ENCODE assay signal across 1 cellular context in the genomic region with DNA sequence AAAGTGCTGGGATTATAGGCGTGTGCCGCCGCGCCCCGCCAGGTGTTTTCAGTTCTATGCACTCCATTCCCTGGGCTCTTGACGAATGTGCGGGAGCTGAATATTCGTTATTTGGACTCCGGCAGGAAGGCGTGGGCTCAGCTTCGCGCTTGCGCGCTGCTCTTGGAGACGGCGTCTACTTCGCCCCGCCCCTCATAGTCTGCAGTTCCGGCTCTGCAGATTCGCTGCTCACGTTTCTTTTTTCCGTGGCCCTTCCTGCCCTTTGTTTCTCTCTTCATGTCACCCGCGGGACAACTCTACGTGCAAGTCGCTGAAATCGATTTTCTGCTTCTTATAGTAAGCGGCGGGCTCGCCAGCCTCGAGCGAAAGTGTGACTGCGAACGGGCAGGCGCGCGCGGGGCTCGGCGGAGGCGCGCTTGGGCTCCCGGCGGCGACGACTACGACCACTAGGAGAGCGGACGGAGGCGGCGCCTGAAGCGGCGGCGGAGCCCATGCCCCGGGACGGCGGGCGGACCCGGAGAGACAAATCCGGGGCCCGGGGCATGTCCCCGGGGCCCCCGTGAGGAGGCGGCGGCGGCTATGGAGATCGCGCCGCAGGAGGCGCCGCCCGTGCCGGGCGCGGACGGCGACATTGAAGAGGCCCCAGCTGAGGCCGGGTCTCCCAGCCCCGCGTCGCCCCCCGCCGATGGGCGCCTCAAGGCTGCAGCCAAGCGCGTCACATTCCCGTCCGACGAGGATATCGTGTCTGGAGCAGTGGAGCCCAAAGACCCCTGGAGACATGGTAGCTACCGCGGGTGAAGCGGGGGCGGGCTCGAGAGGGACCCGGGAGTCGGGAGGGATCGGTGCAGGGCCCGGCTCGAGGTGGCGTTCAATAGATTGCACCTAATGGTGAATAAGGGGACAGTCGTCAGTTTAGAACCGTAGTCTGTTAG.
TF ChIP-seq lines count a peak whose summit lies in the region.

A gene with protein sequence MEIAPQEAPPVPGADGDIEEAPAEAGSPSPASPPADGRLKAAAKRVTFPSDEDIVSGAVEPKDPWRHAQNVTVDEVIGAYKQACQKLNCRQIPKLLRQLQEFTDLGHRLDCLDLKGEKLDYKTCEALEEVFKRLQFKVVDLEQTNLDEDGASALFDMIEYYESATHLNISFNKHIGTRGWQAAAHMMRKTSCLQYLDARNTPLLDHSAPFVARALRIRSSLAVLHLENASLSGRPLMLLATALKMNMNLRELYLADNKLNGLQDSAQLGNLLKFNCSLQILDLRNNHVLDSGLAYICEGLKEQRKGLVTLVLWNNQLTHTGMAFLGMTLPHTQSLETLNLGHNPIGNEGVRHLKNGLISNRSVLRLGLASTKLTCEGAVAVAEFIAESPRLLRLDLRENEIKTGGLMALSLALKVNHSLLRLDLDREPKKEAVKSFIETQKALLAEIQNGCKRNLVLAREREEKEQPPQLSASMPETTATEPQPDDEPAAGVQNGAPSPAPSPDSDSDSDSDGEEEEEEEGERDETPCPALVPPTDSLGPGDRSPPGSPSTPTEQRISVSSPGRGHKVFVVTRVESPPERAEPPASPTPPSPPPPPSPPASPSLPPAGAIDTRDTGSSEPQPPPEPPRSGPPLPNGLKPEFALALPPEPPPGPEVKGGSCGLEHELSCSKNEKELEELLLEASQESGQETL (plus strand): TSS at position 433 of the 932 bp plus-strand sequence. CDS start 147 bp downstream, at position 580.

TF ChIP-seq in GM12878, 131 proteins besides CTCF, POLR2A, EP300 and RAD21 (continued from another document and continues in another):
- TF ChIP-seq CHD2 (IDR thresholded peaks at IDR 0.05; ENCODE audit: borderline replicate concordance, low read depth, low read length) (peak; percentile 56; the same call in 1 of the 2 replicates), RB1 (IDR thresholded peaks at IDR 0.05; ENCODE audit: borderline replicate concordance) (peak; percentile 99), STAT1 (conservative IDR thresholded peaks at IDR 0.05) (peak; percentile 77; the same call in 1 of the 2 replicates), FOXK2 (IDR thresholded peaks at IDR 0.05) (0 out of 2 replicates have a peak, but pooled peaks have one; percentile 34), IRF3 (IDR thresholded peaks at IDR 0.05) (no peak), RCOR1 (conservative IDR thresholded peaks at IDR 0.05; ENCODE audit: low read depth, low read length) (no peak), ZZZ3 (IDR thresholded peaks at IDR 0.05; ENCODE audit: control insufficient read depth, insufficient read length, low read depth) (no peak), FOXM1 (IDR thresholded peaks at IDR 0.05; ENCODE audit: low read depth, low read length) (no peak), NR2C1 (IDR thresholded peaks at IDR 0.05) (peak; percentile 61), BMI1 (IDR thresholded peaks at IDR 0.05; ENCODE audit: borderline replicate concordance) (peak; percentile 83; the same call in 1 of the 2 replicates), BACH1 (IDR thresholded peaks at IDR 0.05; ENCODE audit: borderline replicate concordance) (peak; percentile 88), SIX5 (IDR thresholded peaks at IDR 0.05; ENCODE audit: low read depth, low read length, severe bottlenecking) (peak; percentile 55), RFX5 (IDR thresholded peaks at IDR 0.05; ENCODE audit: low read depth, low read length) (no peak), TCF7 (IDR thresholded peaks at IDR 0.05; ENCODE audit: borderline replicate concordance) (no peak; the same call in 1 of the 2 replicates), ZBED1 (IDR thresholded peaks at IDR 0.05; ENCODE audit: borderline replicate concordance) (no peak), SMC3 (IDR thresholded peaks at IDR 0.05; ENCODE audit: borderline replicate concordance, low read length) (no peak; the same call in 1 of the 2 replicates), HDAC6 (IDR thresholded peaks at IDR 0.05; ENCODE audit: unreplicated experiment) (no peak), KDM1A (IDR thresholded peaks at IDR 0.05; ENCODE audit: borderline replicate concordance) (no peak), ZNF24 (IDR thresholded peaks at IDR 0.05) (0 out of 2 replicates have a peak, but pooled peaks have one; percentile 50), ZSCAN29 (IDR thresholded peaks at IDR 0.05) (no peak), MEF2B (IDR thresholded peaks at IDR 0.05; ENCODE audit: partially characterized antibody, poor library complexity, severe bottlenecking) (peak; percentile 70), ZNF207 (IDR thresholded peaks at IDR 0.05; ENCODE audit: borderline replicate concordance) (peak; percentile 91), IKZF1 (conservative IDR thresholded peaks at IDR 0.05) (peak; percentile 98), CEBPB (IDR thresholded peaks at IDR 0.05; ENCODE audit: borderline replicate concordance in 1 of 2, low read depth in 2 of 2, low read length in 2 of 2) (peak in 1 of 2 experiments; percentile 5; a peak in 1 of 4 replicates), CBX3 (IDR thresholded peaks at IDR 0.05; ENCODE audit: borderline replicate concordance, low read depth) (no peak), NKRF (conservative IDR thresholded peaks at IDR 0.05) (peak; percentile 93), EED (IDR thresholded peaks at IDR 0.05; ENCODE audit: low read depth) (peak; percentile 75), SRF (IDR thresholded peaks at IDR 0.05; ENCODE audit: low read depth in 2 of 2, low read length in 2 of 2) (no peak), HCFC1 (IDR thresholded peaks at IDR 0.05; ENCODE audit: low read length) (peak; percentile 78), NR2C2 (IDR thresholded peaks at IDR 0.05; ENCODE audit: borderline replicate concordance, control insufficient read depth, insufficient read length, low read depth) (no peak), GATAD2B (conservative IDR thresholded peaks at IDR 0.05; ENCODE audit: low read depth) (peak; percentile 87), BRCA1 (IDR thresholded peaks at IDR 0.05; ENCODE audit: low read depth, low read length) (no peak), BCL11A (IDR thresholded peaks at IDR 0.05; ENCODE audit: low read depth, low read length) (no peak), TBL1XR1 (IDR thresholded peaks at IDR 0.05; ENCODE audit: low read depth, low read length) (peak; percentile 67; the same call in 1 of the 2 replicates), ATF2 (IDR thresholded peaks at IDR 0.05; ENCODE audit: low read length) (no peak), NR2F1 (conservative IDR thresholded peaks at IDR 0.05) (peak; percentile 65), JUNB (IDR thresholded peaks at IDR 0.05) (no peak), PML (IDR thresholded peaks at IDR 0.05; ENCODE audit: low read length) (peak; percentile 58; the same call in 1 of the 2 replicates), PAX8 (IDR thresholded peaks at IDR 0.05) (no peak), MYC (IDR thresholded peaks at IDR 0.05; ENCODE audit: insufficient read depth, insufficient read length, insufficient replicate concordance, low read length, severe bottlenecking) (peak; percentile 50), HDAC2 (IDR thresholded peaks at IDR 0.05) (no peak), STAT3 (IDR thresholded peaks at IDR 0.05; ENCODE audit: low read depth, low read length) (no peak), WRNIP1 (IDR thresholded peaks at IDR 0.05; ENCODE audit: borderline replicate concordance, low read depth, low read length) (peak; percentile 78; the same call in 1 of the 2 replicates), ASH2L (IDR thresholded peaks at IDR 0.05; ENCODE audit: borderline replicate concordance, low read depth) (no peak), ZNF217 (IDR thresholded peaks at IDR 0.05) (no peak), ETV6 (conservative IDR thresholded peaks at IDR 0.05 in 1 of 2, IDR thresholded peaks at IDR 0.05 in 1 of 2; ENCODE audit: borderline replicate concordance in 1 of 2, low read depth in 1 of 2) (no peak), SREBF1 (IDR thresholded peaks at IDR 0.05; ENCODE audit: low read length) (no peak), MXI1 (IDR thresholded peaks at IDR 0.05; ENCODE audit: low read depth, low read length) (peak; percentile 81), NFYA (IDR thresholded peaks at IDR 0.05; ENCODE audit: borderline replicate concordance, low read depth, low read length) (no peak)
- TF ChIP-seq, protein P1, sequence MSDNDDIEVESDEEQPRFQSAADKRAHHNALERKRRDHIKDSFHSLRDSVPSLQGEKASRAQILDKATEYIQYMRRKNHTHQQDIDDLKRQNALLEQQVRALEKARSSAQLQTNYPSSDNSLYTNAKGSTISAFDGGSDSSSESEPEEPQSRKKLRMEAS (IDR thresholded peaks at IDR 0.05; ENCODE audit: low read depth, low read length), result peak; percentile 72
- TF ChIP-seq, protein P2, sequence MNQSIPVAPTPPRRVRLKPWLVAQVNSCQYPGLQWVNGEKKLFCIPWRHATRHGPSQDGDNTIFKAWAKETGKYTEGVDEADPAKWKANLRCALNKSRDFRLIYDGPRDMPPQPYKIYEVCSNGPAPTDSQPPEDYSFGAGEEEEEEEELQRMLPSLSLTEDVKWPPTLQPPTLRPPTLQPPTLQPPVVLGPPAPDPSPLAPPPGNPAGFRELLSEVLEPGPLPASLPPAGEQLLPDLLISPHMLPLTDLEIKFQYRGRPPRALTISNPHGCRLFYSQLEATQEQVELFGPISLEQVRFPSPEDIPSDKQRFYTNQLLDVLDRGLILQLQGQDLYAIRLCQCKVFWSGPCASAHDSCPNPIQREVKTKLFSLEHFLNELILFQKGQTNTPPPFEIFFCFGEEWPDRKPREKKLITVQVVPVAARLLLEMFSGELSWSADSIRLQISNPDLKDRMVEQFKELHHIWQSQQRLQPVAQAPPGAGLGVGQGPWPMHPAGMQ (IDR thresholded peaks at IDR 0.05; ENCODE audit: borderline replicate concordance), result no peak
- TF ChIP-seq, protein P3, sequence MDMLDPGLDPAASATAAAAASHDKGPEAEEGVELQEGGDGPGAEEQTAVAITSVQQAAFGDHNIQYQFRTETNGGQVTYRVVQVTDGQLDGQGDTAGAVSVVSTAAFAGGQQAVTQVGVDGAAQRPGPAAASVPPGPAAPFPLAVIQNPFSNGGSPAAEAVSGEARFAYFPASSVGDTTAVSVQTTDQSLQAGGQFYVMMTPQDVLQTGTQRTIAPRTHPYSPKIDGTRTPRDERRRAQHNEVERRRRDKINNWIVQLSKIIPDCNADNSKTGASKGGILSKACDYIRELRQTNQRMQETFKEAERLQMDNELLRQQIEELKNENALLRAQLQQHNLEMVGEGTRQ (IDR thresholded peaks at IDR 0.05; ENCODE audit: borderline replicate concordance, low read depth, low read length), result no peak
- TF ChIP-seq, protein P4, sequence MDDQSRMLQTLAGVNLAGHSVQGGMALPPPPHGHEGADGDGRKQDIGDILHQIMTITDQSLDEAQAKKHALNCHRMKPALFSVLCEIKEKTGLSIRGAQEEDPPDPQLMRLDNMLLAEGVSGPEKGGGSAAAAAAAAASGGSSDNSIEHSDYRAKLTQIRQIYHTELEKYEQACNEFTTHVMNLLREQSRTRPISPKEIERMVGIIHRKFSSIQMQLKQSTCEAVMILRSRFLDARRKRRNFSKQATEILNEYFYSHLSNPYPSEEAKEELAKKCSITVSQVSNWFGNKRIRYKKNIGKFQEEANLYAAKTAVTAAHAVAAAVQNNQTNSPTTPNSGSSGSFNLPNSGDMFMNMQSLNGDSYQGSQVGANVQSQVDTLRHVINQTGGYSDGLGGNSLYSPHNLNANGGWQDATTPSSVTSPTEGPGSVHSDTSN (IDR thresholded peaks at IDR 0.05; ENCODE audit: insufficient replicate concordance, low read depth, low read length), result no peak
- TF ChIP-seq, protein P5, sequence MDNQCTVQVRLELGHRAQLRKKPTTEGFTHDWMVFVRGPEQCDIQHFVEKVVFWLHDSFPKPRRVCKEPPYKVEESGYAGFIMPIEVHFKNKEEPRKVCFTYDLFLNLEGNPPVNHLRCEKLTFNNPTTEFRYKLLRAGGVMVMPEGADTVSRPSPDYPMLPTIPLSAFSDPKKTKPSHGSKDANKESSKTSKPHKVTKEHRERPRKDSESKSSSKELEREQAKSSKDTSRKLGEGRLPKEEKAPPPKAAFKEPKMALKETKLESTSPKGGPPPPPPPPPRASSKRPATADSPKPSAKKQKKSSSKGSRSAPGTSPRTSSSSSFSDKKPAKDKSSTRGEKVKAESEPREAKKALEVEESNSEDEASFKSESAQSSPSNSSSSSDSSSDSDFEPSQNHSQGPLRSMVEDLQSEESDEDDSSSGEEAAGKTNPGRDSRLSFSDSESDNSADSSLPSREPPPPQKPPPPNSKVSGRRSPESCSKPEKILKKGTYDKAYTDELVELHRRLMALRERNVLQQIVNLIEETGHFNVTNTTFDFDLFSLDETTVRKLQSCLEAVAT (IDR thresholded peaks at IDR 0.05), result 0 out of 2 replicates have a peak, but pooled peaks have one; percentile 13
